In genomic region chr18:14225286-14225679, GRCh38 we compare ENCODE assay signal across 2 cellular contexts.
TF ChIP-seq lines count a peak whose summit lies in the region.
"Not testable (repeated sequence)": the region's sequence is repeated elsewhere in the genome, so short reads cannot be mapped to it uniquely, and the experiment has no call there.

No MANE protein-coding gene starts in this region.

TF ChIP-seq in A549, 52 proteins besides CTCF, POLR2A, EP300 and RAD21 (continued from another document):
- TF ChIP-seq USF2 (IDR thresholded peaks at IDR 0.05), result peak; percentile 59

TF ChIP-seq in HepG2, 621 proteins besides CTCF, POLR2A, EP300 and RAD21 (continued from another document and continues in another):
- TF ChIP-seq TFDP1 (CRISPR knock-in tag; IDR thresholded peaks at IDR 0.05; ENCODE audit: borderline replicate concordance) (peak; percentile 31; the same call in 1 of the 2 replicates), GATAD2A (CRISPR knock-in tag; IDR thresholded peaks at IDR 0.05) (peak; percentile 77), ZNF652 (CRISPR knock-in tag; IDR thresholded peaks at IDR 0.05; ENCODE audit: borderline replicate concordance, low read depth) (peak; percentile 86), FOXA3 (CRISPR knock-in tag; IDR thresholded peaks at IDR 0.05) (peak; percentile 67), BCL6 (CRISPR knock-in tag; IDR thresholded peaks at IDR 0.05) (peak; percentile 90), FOXP4 (CRISPR knock-in tag; IDR thresholded peaks at IDR 0.05) (peak; percentile 59), PATZ1 (CRISPR knock-in tag; IDR thresholded peaks at IDR 0.05) (0 out of 2 replicates have a peak, but pooled peaks have one; percentile 12), SMAD3 (CRISPR knock-in tag; IDR thresholded peaks at IDR 0.05) (0 out of 2 replicates have a peak, but pooled peaks have one; percentile 39), ARID4A (CRISPR knock-in tag; IDR thresholded peaks at IDR 0.05; ENCODE audit: borderline replicate concordance) (peak; percentile 15; the same call in 1 of the 2 replicates), MNT (IDR thresholded peaks at IDR 0.05) (peak; percentile 72), NR2F1 (CRISPR knock-in tag; IDR thresholded peaks at IDR 0.05) (peak in 1 of 2 experiments; percentile 25; a peak in 1 of 4 replicates), NCOA2 (CRISPR knock-in tag; IDR thresholded peaks at IDR 0.05) (peak; percentile 72), MLX (CRISPR knock-in tag; IDR thresholded peaks at IDR 0.05) (peak; percentile 69), ZGPAT (CRISPR knock-in tag; IDR thresholded peaks at IDR 0.05) (peak; percentile 45; the same call in 1 of the 2 replicates), MIER3 (CRISPR knock-in tag; IDR thresholded peaks at IDR 0.05; ENCODE audit: borderline replicate concordance) (0 out of 2 replicates have a peak, but pooled peaks have one; percentile 17), ZMYM4 (CRISPR knock-in tag; IDR thresholded peaks at IDR 0.05) (peak; percentile 82), SOX6 (CRISPR knock-in tag; IDR thresholded peaks at IDR 0.05) (peak; percentile 82), ZNF281 (CRISPR knock-in tag; IDR thresholded peaks at IDR 0.05; ENCODE audit: borderline replicate concordance) (0 out of 2 replicates have a peak, but pooled peaks have one; percentile 20), FOXP1 (CRISPR knock-in tag; IDR thresholded peaks at IDR 0.05) (peak; percentile 41), TEAD3 (CRISPR knock-in tag; optimal IDR thresholded peaks at IDR 0.05; ENCODE audit: borderline replicate concordance) (peak; percentile 63), SOX5 (CRISPR knock-in tag; IDR thresholded peaks at IDR 0.05; ENCODE audit: borderline replicate concordance) (peak; percentile 49; the same call in 1 of the 2 replicates), HNF1A (IDR thresholded peaks at IDR 0.05; ENCODE audit: low read depth) (peak; percentile 79), HNF1A (CRISPR knock-in tag; IDR thresholded peaks at IDR 0.05; ENCODE audit: borderline replicate concordance) (peak; percentile 89; the same call in 1 of the 2 replicates)
- TF ChIP-seq SOX6, FOXP1 (IDR thresholded peaks at IDR 0.05): not testable (repeated sequence)
